In genomic region chr17:38761612-38762011, GRCh38 we compare ENCODE assay signal across 8 cellular contexts. TPM values are rescaled to one million over a fixed set of nuclear protein-coding genes. Genes with fewer than 3 reads are reported as not detected.
DNase-seq lines count a peak whose midpoint lies in the region; ATAC-seq and TF ChIP-seq lines count a peak whose summit lies in the region.

No MANE protein-coding gene starts in this region.

- no peaks in the 10 kb centered on the region for H3K9me2 ChIP-seq in PC-9 (ENCODE audit: insufficient read depth)

- intact Hi-C loops in PC-9 (cut with micrococcal nuclease; ENCODE audit: unreplicated experiment), result no loop called here

- CTCF ChIA-PET in PC-9 (lab: Charles Lee), result no interaction called here

- H3K27ac ChIP-seq in PC-9, result no peak overlapping the region

- peaks cover 21% of the 10 kb centered on the region for H3K36me3 ChIP-seq in PC-9 (ENCODE audit: low read depth)

- no peak for ATAC-seq in HG02623 (IDR thresholded peaks at IDR 0.05; ENCODE audit: unreplicated experiment)

- POLR2A ChIA-PET in PC-9 (lab: Charles Lee; ENCODE audit: unreplicated experiment), result interaction anchor here (0.7 kb wide), 1 partner anchor 106 kb away, joined by 5 read pairs; no protein-coding TSS in a partner anchor

- TF ChIP-seq CTCF in PC-9 (conservative IDR thresholded peaks at IDR 0.05) (peak; percentile 57), choroid plexus epithelial cell (conservative IDR thresholded peaks at IDR 0.05; ENCODE audit: low read depth, low read length) (peak; percentile 65)

- H3K27me3 ChIP-seq in PC-9 (ENCODE audit: insufficient read depth, low read depth), result no peaks in the 10 kb centered on the region

- no peak overlapping the region for H2AFZ ChIP-seq in PC-9

- H3K4me3 ChIP-seq in PC-9 (no peak overlapping the region), choroid plexus epithelial cell (ENCODE audit: low read depth, low read length) (no peak overlapping the region)

- no peak overlapping the region for H3K4me2 ChIP-seq in PC-9

- H4K20me1 ChIP-seq in PC-9 (ENCODE audit: insufficient read depth), result peaks cover 14% of the 10 kb centered on the region; the same call in 1 of the 2 replicates

- peaks cover 12% of the 10 kb centered on the region; the same call in 1 of the 2 replicates for H3F3A ChIP-seq in PC-9 (ENCODE audit: insufficient read depth, low read depth)

- peaks cover 6% of the 10 kb centered on the region; the same call in 1 of the 2 replicates for H3K79me2 ChIP-seq in PC-9 (ENCODE audit: low read depth)

- H3K9me3 ChIP-seq in PC-9 (ENCODE audit: insufficient read depth, low read depth), result no peaks in the 10 kb centered on the region

- DNase-seq in SHP77 (lab: John Stamatoyannopoulos, UW), result peak; percentile 22 to 29
- DNase-seq in SHP77 treated with DMSO at 0.1 percent for 48 hours (lab: John Stamatoyannopoulos, UW), result no peak
- no peak for DNase-seq in PC-9
- peak; percentile 58 for DNase-seq in choroid plexus epithelial cell (ENCODE audit: low read depth)
- DNase-seq in stimulated activated CD4-positive, alpha-beta T cell treated with anti-CD3 and anti-CD28 coated beads, Interleukin-4, amount 100 ng/mL, for 24 hours, result peak; percentile 36
- DNase-seq in NCI-H2107 (lab: John Stamatoyannopoulos, UW), result no peak
- DNase-seq in COLO829 (ENCODE audit: low spot score), result no peak

- BruUV-seq in PC-9 (replicated peaks; lab: Mats Ljungman, UMichigan), result no TSS peak

- H3K4me1 ChIP-seq in PC-9 (replicated peaks; ENCODE audit: insufficient read depth), result no peaks in the 10 kb centered on the region

RNA-seq across cellular contexts. Expression of gene PSMB3, which starts 9.1 kb away (rescaled TPM):
- 262 and 278 TPM in 2 replicates for total RNA-seq in PC-9 (2021)

RNA-seq across cellular contexts. Expression of gene PCGF2, which starts 13.5 kb away (rescaled TPM):
- total RNA-seq in PC-9 (2021), result 26.9 and 43.3 TPM in 2 replicates

RNA-seq across cellular contexts. Expression of gene CISD3, which starts 31.5 kb away (rescaled TPM):
- 36.6 and 38.1 TPM in 2 replicates for total RNA-seq in PC-9 (2021)

RNA-seq across cellular contexts. Expression of gene PIP4K2B, which starts 37.7 kb away (rescaled TPM):
- total RNA-seq in PC-9 (2021), result 40.6 and 47.4 TPM in 2 replicates

RNA-seq across cellular contexts. Expression of gene MLLT6, which starts 56.5 kb away (rescaled TPM):
- total RNA-seq in PC-9 (2021), result 113 and 127 TPM in 2 replicates

Comparison
In these comparisons a context has a peak if more than half of its experiments do, and no peak if none do; other contexts are left out.
1. DNase-seq: peak in SHP77 (2 of 2), choroid plexus epithelial cell (single experiment) and stimulated activated CD4-positive, alpha-beta T cell treated with anti-CD3 and anti-CD28 coated beads, Interleukin-4, amount 100 ng/mL, for 24 hours (single experiment); none in SHP77 treated with DMSO at 0.1 percent for 48 hours (single experiment), PC-9 (0 of 2), NCI-H2107 (single experiment) and COLO829 (single experiment).